1 cellular context compared by ENCODE assay signal in genomic region chr11:9756461-9756860, GRCh38.
TF ChIP-seq lines count a peak whose summit lies in the region.

No MANE protein-coding gene starts in this region.

TF ChIP-seq in IMR-90, 13 proteins besides CTCF, POLR2A, EP300 and RAD21 (continued from another document):
- no peak for TF ChIP-seq MAZ (IDR thresholded peaks at IDR 0.05; ENCODE audit: borderline replicate concordance, low read depth, low read length)
- no peak for TF ChIP-seq MAFK (IDR thresholded peaks at IDR 0.05; ENCODE audit: low read depth, low read length)
- no peak for TF ChIP-seq CHD1 (IDR thresholded peaks at IDR 0.05; ENCODE audit: low read depth, low read length)
- TF ChIP-seq CEBPB (IDR thresholded peaks at IDR 0.05; ENCODE audit: low read depth, low read length), result no peak
